Comparison of ENCODE assay signal across 24 cellular contexts in the genomic region with DNA sequence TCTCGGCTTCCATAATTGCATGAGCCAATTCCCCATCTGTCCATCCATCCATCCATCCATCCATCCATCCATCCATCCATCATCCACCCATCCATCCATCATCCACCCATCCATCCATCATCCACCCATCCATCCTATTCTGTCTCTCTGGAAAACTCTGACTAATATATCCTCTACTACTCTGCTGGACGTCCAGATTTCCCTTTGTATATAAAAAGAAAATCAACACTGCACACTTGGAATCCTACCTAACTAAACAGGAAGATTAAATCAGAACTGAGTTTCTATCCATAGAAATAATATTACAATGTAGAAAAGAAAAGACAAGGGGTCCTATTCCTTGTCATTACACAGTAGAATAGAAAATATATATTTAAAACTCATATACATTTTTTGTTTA.
"Had no signal": no experiment of that assay in that cellular context is flagged by ENCODE, and none has a peak within 500 bp of the region (broad histone marks: within the 10 kb centered on the region; RNA-seq: fewer than 3 reads in every experiment).

No MANE protein-coding gene starts in this region.

- H3K36me3 ChIP-seq: lower lobe of right lung, neural progenitor cell, right lobe of liver, tibial artery had no signal

- H3K4me3 Mint-ChIP-seq: dendritic cell treated with granulocyte-macrophage colony-stimulating factor and Interleukin-4, amounts not matched to agents 40 ng/mL and 50 ng/mL, for 4 days; immature natural killer cell; nephron; neural progenitor cell; type B pancreatic cell had no signal

- H3K4me1 ChIP-seq: neural progenitor cell, parathyroid adenoma, right lobe of liver, testis, tibial artery had no signal

- H3K36me3 Mint-ChIP-seq: immature natural killer cell had no signal

- H3K27me3 Mint-ChIP-seq: dendritic cell treated with granulocyte-macrophage colony-stimulating factor and Interleukin-4, amounts not matched to agents 40 ng/mL and 50 ng/mL, for 4 days; progenitor cell of endocrine pancreas; type B pancreatic cell had no signal

- H3K4me3 ChIP-seq: lower lobe of right lung, neural progenitor cell, right lobe of liver, testis, tibial artery had no signal

- H3K27me3 ChIP-seq: neural progenitor cell, right lobe of liver, testis, tibial artery had no signal

- FAIRE-seq: colon, small intestine had no signal

- H3K9me3 Mint-ChIP-seq: dendritic cell treated with granulocyte-macrophage colony-stimulating factor and Interleukin-4, amounts not matched to agents 40 ng/mL and 50 ng/mL, for 4 days; immature natural killer cell; nephron; neural progenitor cell had no signal

- H3K27ac ChIP-seq: lower lobe of right lung, neural progenitor cell, parathyroid adenoma, right lobe of liver, testis, tibial artery had no signal

- H3K9me3 ChIP-seq: lower lobe of right lung, right lobe of liver, testis, tibial artery had no signal

- H3K79me2 ChIP-seq: parathyroid adenoma had no signal

- H3K27ac Mint-ChIP-seq: dendritic cell treated with granulocyte-macrophage colony-stimulating factor and Interleukin-4, amounts not matched to agents 40 ng/mL and 50 ng/mL, for 4 days; nephron; neural progenitor cell; progenitor cell of endocrine pancreas; type B pancreatic cell had no signal

- ATAC-seq: left colon; left ventricle myocardium superior; lower lobe of right lung; right lobe of liver; stimulated activated naive CD8-positive, alpha-beta T cell treated with anti-CD3 and anti-CD28 coated beads, Interleukin-15, Interleukin-2, amounts not matched to agents 100 U/mL and 50 U/mL, for 24 hours had no signal

- DNase-seq: effector memory CD4-positive, alpha-beta T cell; hypothalamus; immature natural killer cell; islet precursor cell; kidney glomerular epithelial cell; left colon; left ventricle myocardium superior; lower lobe of right lung; right lobe of liver; stimulated activated CD4-positive, alpha-beta T cell treated with anti-CD3 and anti-CD28 coated beads, Interleukin-15, amount 100 ng/mL, for 24 hours; stimulated activated CD4-positive, alpha-beta T cell treated with anti-CD3 and anti-CD28 coated beads, Interleukin-4, amount 100 ng/mL, for 1 hour; stimulated activated CD8-positive, alpha-beta memory T cell treated with anti-CD3 and anti-CD28 coated beads, Interleukin-4, amount 100 ng/mL, for 48 hours; stimulated activated naive CD8-positive, alpha-beta T cell treated with anti-CD3 and anti-CD28 coated beads, Interleukin-15, Interleukin-2, amounts not matched to agents 100 U/mL and 50 U/mL, for 24 hours; substantia nigra; testis; tibial artery had no signal

- H3K4me2 ChIP-seq: neural progenitor cell had no signal

- H3K4me1 Mint-ChIP-seq: immature natural killer cell had no signal
